In the genomic region with DNA sequence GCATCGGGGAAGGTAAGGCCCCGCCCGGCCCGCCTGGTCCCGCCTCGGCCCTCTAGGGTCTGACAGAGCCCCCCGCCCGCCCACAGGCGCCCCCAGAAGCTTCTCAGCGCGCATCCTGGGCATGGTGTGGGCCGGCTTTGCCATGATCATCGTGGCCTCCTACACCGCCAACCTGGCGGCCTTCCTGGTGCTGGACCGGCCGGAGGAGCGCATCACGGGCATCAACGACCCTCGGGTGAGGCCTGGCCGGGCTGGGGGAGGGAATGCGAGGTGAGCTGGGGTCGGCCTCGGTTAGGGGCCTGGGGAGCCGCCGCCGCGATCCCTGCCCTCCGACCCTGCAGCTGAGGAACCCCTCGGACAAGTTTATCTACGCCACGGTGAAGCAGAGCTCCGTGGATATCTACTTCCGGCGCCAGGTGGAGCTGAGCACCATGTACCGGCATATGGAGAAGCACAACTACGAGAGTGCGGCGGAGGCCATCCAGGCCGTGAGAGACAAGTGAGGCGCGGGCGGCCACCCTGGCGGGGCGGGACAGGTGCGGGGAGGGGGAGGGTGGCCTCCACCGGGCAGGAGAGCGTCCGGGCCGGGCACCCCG, we compare ENCODE assay signal across 8 cellular contexts. TPM values are rescaled to one million over a fixed set of nuclear protein-coding genes. Genes with fewer than 3 reads are reported as not detected.
DNase-seq lines count a peak whose midpoint lies in the region; ATAC-seq and TF ChIP-seq lines count a peak whose summit lies in the region.
"Had no signal": no experiment of that assay in that cellular context is flagged by ENCODE, and none has a peak within 500 bp of the region (broad histone marks: within the 10 kb centered on the region; RNA-seq: fewer than 3 reads in every experiment).

No MANE protein-coding gene starts in this region.

- H3K27me3 ChIP-seq in GM23248 (replicated peaks; ENCODE audit: insufficient read depth) (peaks cover 56% of the 10 kb centered on the region), iPS-15b (ENCODE audit: control insufficient read depth, insufficient read depth, low read length) (peaks cover 66% of the 10 kb centered on the region)

- no peaks in the 10 kb centered on the region for H3F3A ChIP-seq in GM23248 (ENCODE audit: insufficient read depth)

- in situ Hi-C loops in GM23248 (cut with MboI): no loop called here

- H3K9ac ChIP-seq in GM23248 (no peak overlapping the region), iPS-15b (ENCODE audit: low read depth, low read length) (no peak overlapping the region)

- H3K79me2 ChIP-seq in GM23248 (ENCODE audit: insufficient read depth): no peaks in the 10 kb centered on the region

- no peaks in the 10 kb centered on the region for H3K4me1 ChIP-seq in GM23248 (ENCODE audit: insufficient read depth)
- no peaks in the 10 kb centered on the region for H3K4me1 ChIP-seq in iPS-15b (ENCODE audit: control insufficient read depth, insufficient read depth, low read length)

- peak overlapping the region; percentile 70 for H3K4me2 ChIP-seq in GM23248 (ENCODE audit: unreplicated experiment)

- H3K36me3 ChIP-seq in GM23248 (ENCODE audit: low read depth): no peaks in the 10 kb centered on the region
- H3K36me3 ChIP-seq in iPS-15b (ENCODE audit: control insufficient read depth, insufficient read depth, low read length): no peaks in the 10 kb centered on the region

- peak overlapping the region; percentile 50 for H3K4me3 ChIP-seq in GM23248
- H3K4me3 ChIP-seq in WI38 (ENCODE audit: low read depth, low read length): peak overlapping the region; percentile 33
- peak overlapping the region; percentile 39 for H3K4me3 ChIP-seq in iPS-15b (ENCODE audit: low read depth, low read length)
- H3K4me3 ChIP-seq in skin epidermis: peak overlapping the region in 5 of 7 experiments; percentile 4 to 21 (median 9)

- no peaks in the 10 kb centered on the region for H4K20me1 ChIP-seq in GM23248 (ENCODE audit: insufficient read depth)

- no peaks in the 10 kb centered on the region for H3K9me3 ChIP-seq in GM23248 (ENCODE audit: low read depth)
- no peaks in the 10 kb centered on the region for H3K9me3 ChIP-seq in iPS-15b (ENCODE audit: control insufficient read depth, insufficient read depth, low read length)

- H3K9me2 ChIP-seq in GM23248 (ENCODE audit: insufficient read depth): no peaks in the 10 kb centered on the region

- peak overlapping the region; percentile 52 for H2AFZ ChIP-seq in GM23248

- ATAC-seq in HG03025 (IDR thresholded peaks at IDR 0.05; ENCODE audit: low FRiP score, unreplicated experiment): no peak

- 2 to 4% methylated on average over 29 to 45 of the region's 52 CpGs for WGBS in GM23248 (ENCODE audit: low coverage in 1 of 2, low lambda C conversion rate in 2 of 2, missing lambda C conversion rate in 2 of 2), 2 experiments

- DNase-seq in GM23248: peak; percentile 34
- no peak for DNase-seq in GM03348 (ENCODE audit: low spot score)
- DNase-seq in activated effector memory CD4-positive, alpha-beta T cell treated with anti-CD3 and anti-CD28 coated beads, Interleukin-2, amount 50 U/mL, for 16 hours: no peak
- DNase-seq: activated CD8-positive, alpha-beta memory T cell treated with anti-CD3 and anti-CD28 coated beads, Interleukin-2, amount 50 U/mL, for 48 hours had no signal

- no peak for TF ChIP-seq CTCF in WI38 (IDR thresholded peaks at IDR 0.05; ENCODE audit: low read depth, low read length)

- H3K27ac ChIP-seq in GM23248 (no peak overlapping the region), skin epidermis (peak overlapping the region in 1 of 21 experiments; percentile 26)

RNA-seq across cellular contexts. Expression of gene LRRC26, which starts 7.2 kb away (rescaled TPM):
- not detected in 2 replicates for total RNA-seq in GM23248 (2014; rRNA removed; shearing (Covaris generic))
- polyA plus RNA-seq in GM23248 (2016; fragmentation: Nextera tagmentation; extraction: Ambion mirVana): not detected in 2 replicates

RNA-seq across cellular contexts. Expression of gene TMEM210, which starts 9.3 kb away (rescaled TPM):
- not detected in 2 replicates for total RNA-seq in GM23248 (2014; rRNA removed; shearing (Covaris generic))
- not detected in 2 replicates for polyA plus RNA-seq in GM23248 (2016; fragmentation: Nextera tagmentation; extraction: Ambion mirVana)

RNA-seq across cellular contexts. Expression of gene GRIN1, which starts 23.6 kb away (rescaled TPM):
- total RNA-seq in GM23248 (2014; rRNA removed; shearing (Covaris generic)): 0.76 TPM in 1 of 2 replicates, not detected in the other
- polyA plus RNA-seq in GM23248 (2016; fragmentation: Nextera tagmentation; extraction: Ambion mirVana): 0.15 TPM in 1 of 2 replicates, not detected in the other

RNA-seq across cellular contexts. Expression of gene ANAPC2, which starts 25.8 kb away (rescaled TPM):
- 24.0 and 28.8 TPM in 2 replicates for total RNA-seq in GM23248 (2014; rRNA removed; shearing (Covaris generic))
- 12.0 and 13.6 TPM in 2 replicates for polyA plus RNA-seq in GM23248 (2016; fragmentation: Nextera tagmentation; extraction: Ambion mirVana)

RNA-seq across cellular contexts. Expression of gene SSNA1, which starts 25.9 kb away (rescaled TPM):
- total RNA-seq in GM23248 (2014; rRNA removed; shearing (Covaris generic)): 73.1 and 105 TPM in 2 replicates
- polyA plus RNA-seq in GM23248 (2016; fragmentation: Nextera tagmentation; extraction: Ambion mirVana): 93.1 and 100 TPM in 2 replicates
